16 cellular contexts compared by ENCODE assay signal in genomic region chr7:1521454-1521853, GRCh38. TPM values are rescaled to one million over a fixed set of nuclear protein-coding genes. Genes with fewer than 3 reads are reported as not detected.
DNase-seq lines count a peak whose midpoint lies in the region; ATAC-seq and TF ChIP-seq lines count a peak whose summit lies in the region.
"Had no signal": no experiment of that assay in that cellular context is flagged by ENCODE, and none has a peak within 500 bp of the region (broad histone marks: within the 10 kb centered on the region; RNA-seq: fewer than 3 reads in every experiment).

No MANE protein-coding gene starts in this region.

- H2BK15ac ChIP-seq in mesenchymal stem cell (ENCODE audit: low read depth, poor library complexity, severe bottlenecking) = no peak overlapping the region

- ATAC-seq in Panc1 (no peak), GM18505 (IDR thresholded peaks at IDR 0.05; ENCODE audit: unreplicated experiment) (no peak)
- ATAC-seq: GM23338 had no signal

- H3K79me1 ChIP-seq in mesenchymal stem cell (replicated peaks; ENCODE audit: low read length, poor library complexity, severe bottlenecking) = no peaks in the 10 kb centered on the region

- H3K4me3 ChIP-seq in Panc1 (ENCODE audit: low read depth in 2 of 2, low read length in 2 of 2) (no peak overlapping the region), mesenchymal stem cell (ENCODE audit: insufficient read depth in 1 of 2, low read depth in 1 of 2, low read length in 2 of 2) (no peak overlapping the region)
- H3K4me3 ChIP-seq: GM23338 had no signal

- H3K27ac ChIP-seq in Panc1 (ENCODE audit: low read length) (peak overlapping the region; percentile 26; the same call in 1 of the 2 replicates), mesenchymal stem cell (ENCODE audit: low read length, poor library complexity, severe bottlenecking) (no peak overlapping the region)
- H3K27ac ChIP-seq: HL-60 had no signal

- no peak overlapping the region for H3K9ac ChIP-seq in mesenchymal stem cell (ENCODE audit: low read length)

- peak; percentile 17 for DNase-seq in activated naive CD4-positive, alpha-beta T cell treated with anti-CD3 and anti-CD28 coated beads, Interleukin-2, amount 50 U/mL, for 16 hours
- DNase-seq in activated naive CD4-positive, alpha-beta T cell treated with Interleukin-2 at 50 U/mL for 16 hours = no peak
- no peak for DNase-seq in Panc1 (ENCODE audit: low read depth, low spot score)
- DNase-seq in mesenchymal stem cell = peak; percentile 46
- no peak for DNase-seq in OCI-M2 (lab: John Stamatoyannopoulos, UW; ENCODE audit: unreplicated experiment)
- DNase-seq in type B pancreatic cell (ENCODE audit: extremely low spot score, unreplicated experiment) = no peak
- DNase-seq: ACHN, NCI-H1105 treated with DMSO at 0.1 percent for 48 hours, NCI-H187 treated with DMSO at 0.1 percent for 48 hours, NCI-H2171, NCI-H446, NCI-H748 treated with DMSO at 0.1 percent for 48 hours, PC-3 had no signal

- H2BK120ac ChIP-seq in mesenchymal stem cell (ENCODE audit: low read depth, low read length) = no peak overlapping the region

- H3K23ac ChIP-seq in mesenchymal stem cell (ENCODE audit: low read length in 2 of 2) = no peak overlapping the region

- H3K27me3 ChIP-seq in Panc1 (ENCODE audit: control insufficient read depth, insufficient read depth, low read length) (no peaks in the 10 kb centered on the region), mesenchymal stem cell (ENCODE audit: control insufficient read depth in 1 of 2, insufficient read depth in 1 of 2, low read length in 2 of 2) (peaks cover 0 to 29% of the 10 kb centered on the region in 2 experiments)

- no peaks in the 10 kb centered on the region for H3K36me3 ChIP-seq in Panc1 (ENCODE audit: control insufficient read depth, insufficient read depth, low read length)
- no peaks in the 10 kb centered on the region for H3K36me3 ChIP-seq in mesenchymal stem cell (ENCODE audit: control insufficient read depth in 1 of 2, insufficient read depth in 2 of 2, low read depth in 1 of 2, low read length in 2 of 2)

- H3K36me3 Mint-ChIP-seq in type B pancreatic cell = no peaks in the 10 kb centered on the region

- H2AK5ac ChIP-seq in mesenchymal stem cell (ENCODE audit: low read length, severe bottlenecking) = no peak overlapping the region

- in situ Hi-C loops in Panc1 (cut with HindIII; ENCODE audit: low pct_unique_long_range_greater_than_20kb, low sequenced_read_pairs) = no loop called here

- H3K4me1 ChIP-seq in Panc1 (ENCODE audit: control insufficient read depth, insufficient read depth, low read length) (peaks cover 21% of the 10 kb centered on the region), mesenchymal stem cell (ENCODE audit: control insufficient read depth, insufficient read depth, low read depth, low read length) (peaks cover 12% of the 10 kb centered on the region)

- WGBS in mesenchymal stem cell = 92% methylated on average over 11 of the region's 11 CpGs

- H2BK5ac ChIP-seq in mesenchymal stem cell (ENCODE audit: low read depth, low read length, poor library complexity, severe bottlenecking) = no peak overlapping the region

- no peaks in the 10 kb centered on the region for H3K9me3 ChIP-seq in Panc1 (ENCODE audit: control insufficient read depth, insufficient read depth, low read depth, low read length)
- H3K9me3 ChIP-seq in mesenchymal stem cell (ENCODE audit: control insufficient read depth, low read length) = peaks cover 7% of the 10 kb centered on the region

- no peak overlapping the region for H3K18ac ChIP-seq in mesenchymal stem cell (ENCODE audit: low read depth in 1 of 2, low read length in 2 of 2)

- H3K14ac ChIP-seq in mesenchymal stem cell (ENCODE audit: low read length in 2 of 2) = no peak overlapping the region

- TF ChIP-seq POLR2A in GM18505 (IDR thresholded peaks at IDR 0.05; ENCODE audit: borderline replicate concordance, extremely low read depth, insufficient read depth, insufficient read length) = no peak

- intact Hi-C loops in Panc1 (cut with micrococcal nuclease; ENCODE audit: unreplicated experiment) = no loop called here

- peaks cover 13% of the 10 kb centered on the region for H3K27me3 Mint-ChIP-seq in type B pancreatic cell

- POLR2A ChIA-PET in Panc1 (lab: Charles Lee) = no interaction called here

- no peak overlapping the region for H4K91ac ChIP-seq in mesenchymal stem cell (ENCODE audit: low read length)

- H3K27ac Mint-ChIP-seq in type B pancreatic cell = no peak overlapping the region
- H3K27ac Mint-ChIP-seq: GM23338 had no signal

- BruUV-seq in Panc1 (replicated peaks; lab: Mats Ljungman, UMichigan) = no TSS peak

- H4K8ac ChIP-seq in mesenchymal stem cell (ENCODE audit: low read length) = no peak overlapping the region

- CTCF ChIA-PET in Panc1 (lab: Charles Lee) = no interaction called here

- no peak overlapping the region for H3K4ac ChIP-seq in mesenchymal stem cell (ENCODE audit: low read depth in 1 of 2, low read length in 2 of 2)

- H2AFZ ChIP-seq in mesenchymal stem cell (ENCODE audit: low read depth, low read length) = no peak overlapping the region
- H2AFZ ChIP-seq: GM23338 had no signal

- no peaks in the 10 kb centered on the region for H3K4me1 Mint-ChIP-seq in type B pancreatic cell (ENCODE audit: unreplicated experiment)

- no peak for TF ChIP-seq CTCF in Panc1 (IDR thresholded peaks at IDR 0.05)
- TF ChIP-seq CTCF in type B pancreatic cell (conservative IDR thresholded peaks at IDR 0.05) = no peak

- no peak overlapping the region for H3K4me2 ChIP-seq in mesenchymal stem cell (ENCODE audit: low read length, poor library complexity, severe bottlenecking)
- H3K4me2 ChIP-seq: GM23338 had no signal

- H2BK12ac ChIP-seq in mesenchymal stem cell (ENCODE audit: low read length in 2 of 2) = no peak overlapping the region

- H3K4me3 Mint-ChIP-seq in type B pancreatic cell = no peak overlapping the region
- H3K4me3 Mint-ChIP-seq: GM23338 had no signal

- peaks cover 5% of the 10 kb centered on the region for H3K9me3 Mint-ChIP-seq in type B pancreatic cell

RNA-seq across cellular contexts. Expression of gene MAFK, which starts 9.0 kb away (rescaled TPM):
- total RNA-seq in Panc1 (2021; ENCODE audit: unreplicated experiment) (125 TPM), type B pancreatic cell (ENCODE audit: low replicate concordance) (8.2 and 19.9 TPM in 2 replicates)
- polyA plus RNA-seq in Panc1 (2012; ENCODE audit: insufficient read length) = 120 TPM
- 12.8 TPM for polyA plus RNA-seq in mesenchymal stem cell (2013, experiment 1 of 2)
- polyA plus RNA-seq in mesenchymal stem cell (2013, experiment 2 of 2) = 12.8 TPM

RNA-seq across cellular contexts. Expression of gene INTS1, which starts 17.3 kb away (rescaled TPM):
- total RNA-seq in Panc1 (2021; ENCODE audit: unreplicated experiment) (173 TPM), type B pancreatic cell (ENCODE audit: low replicate concordance) (112 and 134 TPM in 2 replicates)
- 196 TPM for polyA plus RNA-seq in Panc1 (2012; ENCODE audit: insufficient read length)
- polyA plus RNA-seq in mesenchymal stem cell (2013, experiment 1 of 2) = 23.4 TPM
- polyA plus RNA-seq in mesenchymal stem cell (2013, experiment 2 of 2) = 22.7 TPM

RNA-seq across cellular contexts. Expression of gene TMEM184A, which starts 34.6 kb away (rescaled TPM):
- 9.2 TPM for total RNA-seq in Panc1 (2021; ENCODE audit: unreplicated experiment)
- polyA plus RNA-seq in Panc1 (2012; ENCODE audit: insufficient read length) = 13.7 TPM
- 0.39 TPM for polyA plus RNA-seq in mesenchymal stem cell (2013, experiment 1 of 2)
- 0.45 TPM for polyA plus RNA-seq in mesenchymal stem cell (2013, experiment 2 of 2)
- total RNA-seq in type B pancreatic cell (ENCODE audit: low replicate concordance) = 6.6 and 7.6 TPM in 2 replicates

RNA-seq across cellular contexts. Expression of gene PSMG3, which starts 48.4 kb away (rescaled TPM):
- total RNA-seq in Panc1 (2021; ENCODE audit: unreplicated experiment) (59.4 TPM), type B pancreatic cell (ENCODE audit: low replicate concordance) (27.0 and 35.2 TPM in 2 replicates)
- 81.5 TPM for polyA plus RNA-seq in Panc1 (2012; ENCODE audit: insufficient read length)
- 7.3 TPM for polyA plus RNA-seq in mesenchymal stem cell (2013, experiment 1 of 2)
- 8.7 TPM for polyA plus RNA-seq in mesenchymal stem cell (2013, experiment 2 of 2)

Comparison
In these comparisons a context has a peak if more than half of its experiments do, and no peak if none do; other contexts are left out.
1. DNase-seq: peak in activated naive CD4-positive, alpha-beta T cell treated with anti-CD3 and anti-CD28 coated beads, Interleukin-2, amount 50 U/mL, for 16 hours (single experiment) and mesenchymal stem cell (single experiment); none in activated naive CD4-positive, alpha-beta T cell treated with Interleukin-2 at 50 U/mL for 16 hours (single experiment), Panc1 (single experiment), OCI-M2 (single experiment) and type B pancreatic cell (single experiment).